ENCODE assay signal across 26 cellular contexts in the genomic region with DNA sequence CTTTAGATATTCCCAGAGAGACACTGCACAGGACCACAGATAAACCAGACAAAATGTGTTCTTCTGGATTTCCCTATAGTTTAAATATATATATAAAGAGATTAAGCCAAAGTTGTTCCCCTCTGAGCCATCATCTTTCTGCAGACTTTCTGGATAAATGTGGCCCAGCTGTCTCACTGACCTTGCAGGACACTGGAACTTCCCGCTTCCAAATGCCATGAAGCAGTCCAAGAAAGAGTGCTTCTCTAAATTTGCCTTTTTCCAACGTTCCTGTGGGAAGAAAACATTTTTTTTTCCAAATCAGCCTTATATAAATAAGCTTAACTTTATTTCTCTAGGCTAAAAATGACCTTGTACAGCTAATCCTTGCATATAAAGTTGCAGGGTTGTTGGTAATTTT.
"Had no signal": no experiment of that assay in that cellular context is flagged by ENCODE, and none has a peak within 500 bp of the region (broad histone marks: within the 10 kb centered on the region; RNA-seq: fewer than 3 reads in every experiment).

No MANE protein-coding gene starts in this region.

- H3K4me3 ChIP-seq: left lung, lung, neural progenitor cell, right atrium auricular region, right lobe of liver, smooth muscle cell, tibial nerve, upper lobe of left lung had no signal

- H3K9me3 ChIP-seq: left lung, neutrophil, right atrium auricular region, right lobe of liver, tibial nerve, upper lobe of left lung had no signal

- ATAC-seq: left cardiac atrium; left lung; natural killer cell; right lobe of liver; stimulated activated memory B cell treated with anti-CD40 and anti-IgM and Interleukin-4, amounts not matched to agents 10 μg/mL and 1 μg/mL and 100 μg/mL, for 72 hours; stimulated activated naive CD8-positive, alpha-beta T cell treated with anti-CD3 and anti-CD28 coated beads, Interleukin-15, amount 100 ng/mL, for 72 hours had no signal

- H3K9ac ChIP-seq: neural progenitor cell, parathyroid adenoma had no signal

- DNase-seq: hippocampal formation; kidney glomerular epithelial cell; left cardiac atrium; left lung; mesendoderm; naive B cell; natural killer cell; nephron progenitor cell; occipital lobe; right lobe of liver; stimulated activated CD4-positive, alpha-beta T cell treated with anti-CD3 and anti-CD28 coated beads, Interleukin-1b, Interleukin-23, amount 100 ng/mL, for 48 hours; stimulated activated CD4-positive, alpha-beta T cell treated with anti-CD3 and anti-CD28 coated beads, Interleukin-2, amount 100 ng/mL, for 48 hours; stimulated activated CD4-positive, alpha-beta T cell treated with anti-CD3 and anti-CD28 coated beads, Interleukin-4, amount 100 ng/mL, for 4 hours; stimulated activated CD8-positive, alpha-beta memory T cell treated with anti-CD3 and anti-CD28 coated beads, Interleukin-4, amount 100 ng/mL, for 48 hours; stimulated activated naive CD4-positive, alpha-beta T cell treated with Interleukin-2 at 50 U/mL for 16 hours; stimulated activated naive CD8-positive, alpha-beta T cell treated with anti-CD3 and anti-CD28 coated beads, Interleukin-15, amount 100 ng/mL, for 72 hours; substantia nigra; upper lobe of left lung had no signal

- H3K36me3 ChIP-seq: left lung, neural progenitor cell, neutrophil, right atrium auricular region, tibial nerve, upper lobe of left lung had no signal

- H3K27ac ChIP-seq: left lung, neural progenitor cell, neutrophil, parathyroid adenoma, right lobe of liver, upper lobe of left lung had no signal

- H3K4me1 ChIP-seq: left lung, neural progenitor cell, right atrium auricular region, upper lobe of left lung had no signal

- H3K27me3 ChIP-seq: left lung, neural progenitor cell, neutrophil, right atrium auricular region, right lobe of liver, tibial nerve, upper lobe of left lung had no signal
